In genomic region chr4:137960371-137961050, GRCh38 we compare ENCODE assay signal across 1 cellular context.
TF ChIP-seq lines count a peak whose summit lies in the region.

No MANE protein-coding gene starts in this region.

TF ChIP-seq in H1, 55 proteins besides CTCF, POLR2A, EP300 and RAD21:
- TF ChIP-seq SP4 (IDR thresholded peaks at IDR 0.05; ENCODE audit: low read length): no peak
- no peak for TF ChIP-seq USF2 (IDR thresholded peaks at IDR 0.05; ENCODE audit: low read length)
- no peak for TF ChIP-seq NANOG (IDR thresholded peaks at IDR 0.05; ENCODE audit: insufficient read depth, low read depth, low read length, poor library complexity, severe bottlenecking)
- no peak for TF ChIP-seq NRF1 (IDR thresholded peaks at IDR 0.05; ENCODE audit: low read depth, low read length)
- no peak for TF ChIP-seq RFX5 (IDR thresholded peaks at IDR 0.05; ENCODE audit: borderline replicate concordance, low read depth, low read length)
- no peak for TF ChIP-seq CHD1 (IDR thresholded peaks at IDR 0.05; ENCODE audit: low read depth, low read length)
- TF ChIP-seq FOSL1 (IDR thresholded peaks at IDR 0.05; ENCODE audit: insufficient read depth, low read depth, low read length): no peak
- TF ChIP-seq PHF8 (conservative IDR thresholded peaks at IDR 0.05; ENCODE audit: low read depth, low read length): no peak
- no peak for TF ChIP-seq EZH2 (IDR thresholded peaks at IDR 0.05; ENCODE audit: low read depth, low read length, severe bottlenecking)
- TF ChIP-seq CHD2 (IDR thresholded peaks at IDR 0.05; ENCODE audit: low read length): no peak
- no peak for TF ChIP-seq SUZ12 (IDR thresholded peaks at IDR 0.05; ENCODE audit: low read length)
- TF ChIP-seq TCF12 (IDR thresholded peaks at IDR 0.05; ENCODE audit: low read depth, low read length): no peak
- no peak for TF ChIP-seq HDAC2 (IDR thresholded peaks at IDR 0.05; ENCODE audit: borderline replicate concordance in 1 of 2, low read depth in 2 of 2, low read length in 2 of 2)
- TF ChIP-seq SRF (IDR thresholded peaks at IDR 0.05; ENCODE audit: low read depth, low read length): no peak
- no peak for TF ChIP-seq CTBP2 (IDR thresholded peaks at IDR 0.05; ENCODE audit: borderline replicate concordance, insufficient read depth, insufficient read length, low read length)
- TF ChIP-seq BACH1 (IDR thresholded peaks at IDR 0.05; ENCODE audit: low read length): no peak
- TF ChIP-seq MAX (IDR thresholded peaks at IDR 0.05): no peak
- TF ChIP-seq SP2 (IDR thresholded peaks at IDR 0.05; ENCODE audit: low read length): no peak
- no peak for TF ChIP-seq SP1 (IDR thresholded peaks at IDR 0.05; ENCODE audit: low read depth, low read length)
- TF ChIP-seq JUN (IDR thresholded peaks at IDR 0.05; ENCODE audit: low read depth, low read length): no peak
